ENCODE assay signal across 8 cellular contexts in the genomic region with DNA sequence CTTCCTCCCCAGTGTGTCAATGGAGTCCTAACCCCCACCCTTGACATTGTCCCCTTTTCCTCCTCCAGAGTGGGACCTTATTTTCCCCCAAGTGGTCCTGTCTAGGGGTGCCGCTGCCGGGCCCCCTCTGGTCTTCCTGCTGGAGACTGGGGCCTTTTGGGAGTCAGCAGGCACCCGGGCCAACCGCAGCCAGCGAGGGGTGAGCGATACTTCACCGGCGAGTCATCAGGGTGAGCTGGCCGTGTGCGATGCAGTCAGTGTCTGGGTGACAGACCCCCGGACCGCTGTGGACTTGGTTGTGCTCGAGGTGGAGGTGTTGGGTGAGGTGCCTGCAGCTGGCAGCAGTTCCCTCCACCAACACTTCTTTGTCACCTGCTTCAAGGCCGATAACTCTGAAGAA. TPM values are rescaled to one million over a fixed set of nuclear protein-coding genes. Genes with fewer than 3 reads are reported as not detected.
"Had no signal": no experiment of that assay in that cellular context is flagged by ENCODE, and none has a peak within 500 bp of the region (broad histone marks: within the 10 kb centered on the region; RNA-seq: fewer than 3 reads in every experiment).

No MANE protein-coding gene starts in this region.

RNA-seq across cellular contexts. Expression of gene CGB2, which starts 1.9 kb away (rescaled TPM):
- total RNA-seq: activated CD8-positive, alpha-beta T cell treated with anti-CD3 and anti-CD28 coated beads for 36 hours; activated naive CD8-positive, alpha-beta T cell treated with anti-CD3 and anti-CD28 coated beads for 36 hours; activated T-helper 2 cell treated with anti-CD3 and anti-CD28 coated beads, Interferon-gamma antibody, Interleukin-2, Interleukin-4, amounts not matched to agents 10 μg/mL and 5 μg/mL and 100 μg/mL, durations not matched to agents 14 hours and 24 hours and 36 hours; body of pancreas; PC-3; T-helper 2 cell treated with Interferon-gamma antibody and Interleukin-4, amounts not matched to agents 100 ng/mL and 5 ng/mL, for 36 hours had no signal
- polyA plus RNA-seq: adipose tissue had no signal

RNA-seq across cellular contexts. Expression of gene CGB3, which starts 5.6 kb away (rescaled TPM):
- total RNA-seq: activated CD8-positive, alpha-beta T cell treated with anti-CD3 and anti-CD28 coated beads for 36 hours; activated naive CD8-positive, alpha-beta T cell treated with anti-CD3 and anti-CD28 coated beads for 36 hours; activated T-cell treated with anti-CD3 and anti-CD28 coated beads, Interleukin-2, amount 50 U/mL, for 72 hours; activated T-helper 2 cell treated with anti-CD3 and anti-CD28 coated beads, Interferon-gamma antibody, Interleukin-2, Interleukin-4, amounts not matched to agents 10 μg/mL and 5 μg/mL and 100 μg/mL, durations not matched to agents 14 hours and 24 hours and 36 hours; body of pancreas; PC-3; T-helper 2 cell treated with Interferon-gamma antibody and Interleukin-4, amounts not matched to agents 100 ng/mL and 5 ng/mL, for 36 hours had no signal
- polyA plus RNA-seq: adipose tissue had no signal

RNA-seq across cellular contexts. Expression of gene CGB1, which starts 6.9 kb away (rescaled TPM):
- total RNA-seq: activated CD8-positive, alpha-beta T cell treated with anti-CD3 and anti-CD28 coated beads for 36 hours; activated naive CD8-positive, alpha-beta T cell treated with anti-CD3 and anti-CD28 coated beads for 36 hours; activated T-cell treated with anti-CD3 and anti-CD28 coated beads, Interleukin-2, amount 50 U/mL, for 72 hours; activated T-helper 2 cell treated with anti-CD3 and anti-CD28 coated beads, Interferon-gamma antibody, Interleukin-2, Interleukin-4, amounts not matched to agents 10 μg/mL and 5 μg/mL and 100 μg/mL, durations not matched to agents 14 hours and 24 hours and 36 hours; body of pancreas; T-helper 2 cell treated with Interferon-gamma antibody and Interleukin-4, amounts not matched to agents 100 ng/mL and 5 ng/mL, for 36 hours had no signal
- polyA plus RNA-seq: adipose tissue had no signal

RNA-seq across cellular contexts. Expression of gene LHB, which starts 12.9 kb away (rescaled TPM):
- total RNA-seq: activated CD8-positive, alpha-beta T cell treated with anti-CD3 and anti-CD28 coated beads for 36 hours; activated naive CD8-positive, alpha-beta T cell treated with anti-CD3 and anti-CD28 coated beads for 36 hours; activated T-cell treated with anti-CD3 and anti-CD28 coated beads, Interleukin-2, amount 50 U/mL, for 72 hours; activated T-helper 2 cell treated with anti-CD3 and anti-CD28 coated beads, Interferon-gamma antibody, Interleukin-2, Interleukin-4, amounts not matched to agents 10 μg/mL and 5 μg/mL and 100 μg/mL, durations not matched to agents 14 hours and 24 hours and 36 hours; PC-3; T-helper 2 cell treated with Interferon-gamma antibody and Interleukin-4, amounts not matched to agents 100 ng/mL and 5 ng/mL, for 36 hours had no signal

RNA-seq across cellular contexts. Expression of gene CGB5, which starts 13.9 kb away (rescaled TPM):
- total RNA-seq: activated CD8-positive, alpha-beta T cell treated with anti-CD3 and anti-CD28 coated beads for 36 hours; activated naive CD8-positive, alpha-beta T cell treated with anti-CD3 and anti-CD28 coated beads for 36 hours; activated T-cell treated with anti-CD3 and anti-CD28 coated beads, Interleukin-2, amount 50 U/mL, for 72 hours; activated T-helper 2 cell treated with anti-CD3 and anti-CD28 coated beads, Interferon-gamma antibody, Interleukin-2, Interleukin-4, amounts not matched to agents 10 μg/mL and 5 μg/mL and 100 μg/mL, durations not matched to agents 14 hours and 24 hours and 36 hours; body of pancreas; PC-3; T-helper 2 cell treated with Interferon-gamma antibody and Interleukin-4, amounts not matched to agents 100 ng/mL and 5 ng/mL, for 36 hours had no signal
